ENCODE assay signal across 1 cellular context in the genomic region with DNA sequence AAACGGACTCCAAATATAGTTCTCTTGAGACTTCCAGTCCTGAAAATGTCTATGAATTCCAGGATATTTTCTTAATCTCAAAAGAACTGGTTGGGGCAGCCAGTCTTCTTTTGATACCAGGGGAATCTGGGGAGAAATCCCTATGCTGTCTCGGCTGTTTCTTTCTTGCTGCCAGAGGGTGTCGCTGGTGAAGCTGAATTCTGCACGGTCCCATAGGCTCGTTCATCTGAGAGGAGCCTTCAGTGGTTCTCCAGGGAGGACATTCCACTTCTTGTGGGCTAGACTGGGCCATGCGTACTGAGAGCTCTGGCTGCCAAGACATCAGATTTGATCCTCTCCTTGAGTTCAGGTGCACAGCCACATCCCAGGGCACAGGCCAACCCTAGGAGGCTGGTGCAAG.
TF ChIP-seq lines count a peak whose summit lies in the region.

No MANE protein-coding gene starts in this region.

TF ChIP-seq in GM12878, 131 proteins besides CTCF, POLR2A, EP300 and RAD21 (continued from another document):
- TF ChIP-seq, protein P1, sequence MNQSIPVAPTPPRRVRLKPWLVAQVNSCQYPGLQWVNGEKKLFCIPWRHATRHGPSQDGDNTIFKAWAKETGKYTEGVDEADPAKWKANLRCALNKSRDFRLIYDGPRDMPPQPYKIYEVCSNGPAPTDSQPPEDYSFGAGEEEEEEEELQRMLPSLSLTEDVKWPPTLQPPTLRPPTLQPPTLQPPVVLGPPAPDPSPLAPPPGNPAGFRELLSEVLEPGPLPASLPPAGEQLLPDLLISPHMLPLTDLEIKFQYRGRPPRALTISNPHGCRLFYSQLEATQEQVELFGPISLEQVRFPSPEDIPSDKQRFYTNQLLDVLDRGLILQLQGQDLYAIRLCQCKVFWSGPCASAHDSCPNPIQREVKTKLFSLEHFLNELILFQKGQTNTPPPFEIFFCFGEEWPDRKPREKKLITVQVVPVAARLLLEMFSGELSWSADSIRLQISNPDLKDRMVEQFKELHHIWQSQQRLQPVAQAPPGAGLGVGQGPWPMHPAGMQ (IDR thresholded peaks at IDR 0.05; ENCODE audit: borderline replicate concordance) = no peak
- TF ChIP-seq ATF7 (IDR thresholded peaks at IDR 0.05; ENCODE audit: low read depth) = no peak
